8 cellular contexts compared by ENCODE assay signal in the genomic region with DNA sequence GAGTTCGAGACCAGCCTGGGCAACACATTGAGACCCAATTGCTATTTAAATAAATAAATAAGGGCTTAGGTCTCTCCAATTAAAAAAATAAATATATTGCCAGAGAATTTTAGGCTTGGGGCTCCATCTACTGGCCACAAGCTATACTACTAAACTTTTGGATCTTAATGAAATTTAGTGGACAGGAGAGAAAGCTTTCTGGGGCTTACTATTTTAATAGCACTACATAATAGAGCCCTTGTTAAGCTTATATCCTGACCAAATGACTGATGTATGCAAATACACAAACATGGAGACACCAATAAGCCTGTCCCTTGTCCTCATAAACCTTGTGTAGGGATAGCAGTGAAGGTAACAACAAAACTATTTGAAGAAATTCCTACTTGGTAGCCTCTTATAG. TPM values are rescaled to one million over a fixed set of nuclear protein-coding genes. Genes with fewer than 3 reads are reported as not detected.
DNase-seq lines count a peak whose midpoint lies in the region; ATAC-seq and TF ChIP-seq lines count a peak whose summit lies in the region.

No MANE protein-coding gene starts in this region.

- peak; percentile 83 for TF ChIP-seq CTCF in C4-2B (conservative IDR thresholded peaks at IDR 0.05)

- no peaks in the 10 kb centered on the region for H3K4me1 ChIP-seq in HAP-1

- peaks cover 34% of the 10 kb centered on the region for H3K36me3 Mint-ChIP-seq in activated T-cell treated with anti-CD3 and anti-CD28 coated beads, Interleukin-2, amount 50 U/mL, for 4 hours (ENCODE audit: insufficient read depth)

- H3K4me3 ChIP-seq in HAP-1, result no peak overlapping the region

- no peaks in the 10 kb centered on the region for H3K9me3 Mint-ChIP-seq in activated T-cell treated with anti-CD3 and anti-CD28 coated beads, Interleukin-2, amount 50 U/mL, for 4 hours

- H3K9me3 ChIP-seq in HAP-1, result no peaks in the 10 kb centered on the region

- H3K27me3 ChIP-seq in HAP-1 (ENCODE audit: low read depth), result no peaks in the 10 kb centered on the region

- no peak overlapping the region for H3K4me3 Mint-ChIP-seq in activated T-cell treated with anti-CD3 and anti-CD28 coated beads, Interleukin-2, amount 50 U/mL, for 4 hours

- H3K27ac ChIP-seq in C4-2B (no peak overlapping the region), substantia nigra (ENCODE audit: low read depth, low read length, poor library complexity, severe bottlenecking) (no peak overlapping the region)

- H3K36me3 ChIP-seq in HAP-1 (replicated peaks), result peaks cover 96% of the 10 kb centered on the region

- no peak for ATAC-seq in left colon
- ATAC-seq in activated T-cell treated with anti-CD3 and anti-CD28 coated beads, Interleukin-2, amount 50 U/mL, for 4 hours, result no peak

- H3K27me3 Mint-ChIP-seq in activated T-cell treated with anti-CD3 and anti-CD28 coated beads, Interleukin-2, amount 50 U/mL, for 4 hours (ENCODE audit: low read depth), result no peaks in the 10 kb centered on the region

- peak; percentile 20 to 33 for DNase-seq in HAP-1 (ENCODE audit: low spot score in 2 of 2)
- peak; percentile 11 for DNase-seq in activated CD4-positive, alpha-beta T cell treated with anti-CD3 and anti-CD28 coated beads, Interleukin-2, amount 50 U/mL, for 1 hour
- DNase-seq in kidney tubule cell (ENCODE audit: low spot score), result peak; percentile 32
- DNase-seq in left colon, result no peak
- DNase-seq in GOT3 (lab: John Stamatoyannopoulos, UW), result no peak
- no peak for DNase-seq in activated T-cell treated with anti-CD3 and anti-CD28 coated beads, Interleukin-2, amount 50 U/mL, for 4 hours
- no peak for DNase-seq in substantia nigra (lab: John Stamatoyannopoulos, UW)

- in situ Hi-C loops in HAP-1 (cut with MboI; ENCODE audit: low sequenced_read_pairs), result loop anchor here (10.0 kb wide), 1 partner anchor 395 kb away; no protein-coding TSS in a partner anchor

- intact Hi-C loops in left colon (cut with DNase I, micrococcal nuclease), result no loop called here

- no peaks in the 10 kb centered on the region for H3K4me1 Mint-ChIP-seq in activated T-cell treated with anti-CD3 and anti-CD28 coated beads, Interleukin-2, amount 50 U/mL, for 4 hours (ENCODE audit: low read depth)

RNA-seq across cellular contexts. Expression of gene CCT3, which starts 18.4 kb away (rescaled TPM):
- 100 to 1,000 TPM; 116 to 119 TPM for total RNA-seq in left colon
- total RNA-seq in activated T-cell treated with anti-CD3 and anti-CD28 coated beads, Interleukin-2, amount 50 U/mL, for 4 hours, result 100 to 1,000 TPM; 694 to 815 (median 725) TPM

RNA-seq across cellular contexts. Expression of gene TSACC, which starts 18.7 kb away (rescaled TPM):
- not detected for total RNA-seq in left colon
- under 1 TPM in 2 of 3 donors, not detected in 1; 0.37 to 0.43 TPM for total RNA-seq in activated T-cell treated with anti-CD3 and anti-CD28 coated beads, Interleukin-2, amount 50 U/mL, for 4 hours

RNA-seq across cellular contexts. Expression of gene VHLL, which starts 20.6 kb away (rescaled TPM):
- total RNA-seq in left colon, result not detected
- total RNA-seq in activated T-cell treated with anti-CD3 and anti-CD28 coated beads, Interleukin-2, amount 50 U/mL, for 4 hours, result under 1 TPM in 1 of 3 donors, not detected in 2; 0.42 TPM

RNA-seq across cellular contexts. Expression of gene GLMP, which starts 24.2 kb away (rescaled TPM):
- 10 to 100 TPM; 43.8 to 50.3 TPM for total RNA-seq in left colon
- total RNA-seq in activated T-cell treated with anti-CD3 and anti-CD28 coated beads, Interleukin-2, amount 50 U/mL, for 4 hours, result 10 to 100 TPM; 12.6 to 15.8 (median 13.2) TPM

RNA-seq across cellular contexts. Expression of gene TMEM79, which starts 35.5 kb away (rescaled TPM):
- 1 to 10 TPM; 3.9 to 4.0 TPM for total RNA-seq in left colon
- total RNA-seq in activated T-cell treated with anti-CD3 and anti-CD28 coated beads, Interleukin-2, amount 50 U/mL, for 4 hours, result 1 to 10 TPM; 6.3 to 6.9 (median 6.4) TPM

Comparison
In these comparisons a context has a peak if more than half of its experiments do, and no peak if none do; other contexts are left out.
1. DNase-seq: peak in HAP-1 (2 of 2), activated CD4-positive, alpha-beta T cell treated with anti-CD3 and anti-CD28 coated beads, Interleukin-2, amount 50 U/mL, for 1 hour (single experiment) and kidney tubule cell (single experiment); none in left colon (0 of 2), GOT3 (single experiment), activated T-cell treated with anti-CD3 and anti-CD28 coated beads, Interleukin-2, amount 50 U/mL, for 4 hours (single experiment) and substantia nigra (0 of 49).
2. RNA of gene CCT3, which starts 18.4 kb away (total RNA-seq): 694 to 815 TPM in activated T-cell treated with anti-CD3 and anti-CD28 coated beads, Interleukin-2, amount 50 U/mL, for 4 hours; 116 to 119 TPM in left colon; every median in the first group is over 4 times any median in the second.